ENCODE assay signal across 7 cellular contexts in genomic region chr1:224747578-224747977, GRCh38.
DNase-seq lines count a peak whose midpoint lies in the region; ATAC-seq and TF ChIP-seq lines count a peak whose summit lies in the region.

No MANE protein-coding gene starts in this region.

- H3K4me1 ChIP-seq in hepatocyte (ENCODE audit: insufficient read depth): no peaks in the 10 kb centered on the region
- H3K4me1 ChIP-seq in naive thymus-derived CD4-positive, alpha-beta T cell (ENCODE audit: control insufficient read depth in 2 of 2, insufficient read depth in 2 of 2, low read length in 2 of 2): no peaks in the 10 kb centered on the region

- intact Hi-C loops in naive thymus-derived CD4-positive, alpha-beta T cell (cut with micrococcal nuclease): no loop called here

- no peak for TF ChIP-seq CTCF in hepatocyte (IDR thresholded peaks at IDR 0.05; ENCODE audit: poor library complexity)

- peaks cover 6 to 19% (median 9%) of the 10 kb centered on the region in 5 donors for H3K27me3 Mint-ChIP-seq in naive thymus-derived CD4-positive, alpha-beta T cell

- no peaks in the 10 kb centered on the region for H3K36me3 ChIP-seq in hepatocyte (replicated peaks; ENCODE audit: insufficient read depth, low read depth)
- no peaks in the 10 kb centered on the region for H3K36me3 ChIP-seq in naive thymus-derived CD4-positive, alpha-beta T cell (ENCODE audit: control insufficient read depth in 2 of 3, insufficient read depth in 3 of 3, low read length in 3 of 3)

- H3K4me3 ChIP-seq in hepatocyte: no peak overlapping the region
- H3K4me3 ChIP-seq in naive thymus-derived CD4-positive, alpha-beta T cell (ENCODE audit: low read length): no peak overlapping the region

- no peaks in the 10 kb centered on the region for H3K36me3 Mint-ChIP-seq in naive thymus-derived CD4-positive, alpha-beta T cell

- peaks cover 0 to 3% (median 0%) of the 10 kb centered on the region in 11 donors for H3K9me3 Mint-ChIP-seq in naive thymus-derived CD4-positive, alpha-beta T cell

- H3K27me3 ChIP-seq in hepatocyte: no peaks in the 10 kb centered on the region
- no peaks in the 10 kb centered on the region for H3K27me3 ChIP-seq in naive thymus-derived CD4-positive, alpha-beta T cell (ENCODE audit: control insufficient read depth in 2 of 2, insufficient read depth in 2 of 2, low read length in 2 of 2)

- CTCF ChIA-PET in naive thymus-derived CD4-positive, alpha-beta T cell (lab: Charles Lee): no interaction called here

- peak; percentile 74 for DNase-seq in NCI-H2171 treated with DMSO at 0.1 percent for 48 hours (lab: John Stamatoyannopoulos, UW)
- peak; percentile 13 for DNase-seq in hepatocyte (ENCODE audit: low spot score)
- DNase-seq in HuH-7 (ENCODE audit: low spot score): no peak
- DNase-seq in NCI-H1436 treated with DMSO at 0.1 percent for 48 hours (lab: John Stamatoyannopoulos, UW): no peak
- no peak for DNase-seq in naive thymus-derived CD4-positive, alpha-beta T cell

- H3K79me2 ChIP-seq in hepatocyte: no peaks in the 10 kb centered on the region

- H3K27ac ChIP-seq in hepatocyte: no peak overlapping the region
- no peak overlapping the region for H3K27ac ChIP-seq in naive thymus-derived CD4-positive, alpha-beta T cell (ENCODE audit: low read depth, low read length)

- POLR2A ChIA-PET in naive thymus-derived CD4-positive, alpha-beta T cell (lab: Charles Lee): no interaction called here

- ATAC-seq in GM18867 (IDR thresholded peaks at IDR 0.05; ENCODE audit: unreplicated experiment) (peak; percentile 67), HG02571 (IDR thresholded peaks at IDR 0.05; ENCODE audit: unreplicated experiment) (peak; percentile 67)
- ATAC-seq in naive thymus-derived CD4-positive, alpha-beta T cell: no peak

- H2AFZ ChIP-seq in hepatocyte: no peak overlapping the region

- H3K9me3 ChIP-seq in hepatocyte (ENCODE audit: low read depth): no peaks in the 10 kb centered on the region
- H3K9me3 ChIP-seq in naive thymus-derived CD4-positive, alpha-beta T cell (ENCODE audit: control insufficient read depth in 2 of 3, low read length in 3 of 3): no peaks in the 10 kb centered on the region

- no peaks in the 10 kb centered on the region for H4K20me1 ChIP-seq in hepatocyte (ENCODE audit: insufficient read depth, poor library complexity, severe bottlenecking)

- no peaks in the 10 kb centered on the region for H3K9me2 ChIP-seq in hepatocyte (replicated peaks; ENCODE audit: insufficient read depth)

- no peak overlapping the region for H3K4me2 ChIP-seq in hepatocyte

- H3K27ac Mint-ChIP-seq in naive thymus-derived CD4-positive, alpha-beta T cell: no peak overlapping the region

- no peak overlapping the region for H3K4me3 Mint-ChIP-seq in naive thymus-derived CD4-positive, alpha-beta T cell

- 75% methylated on average over 4 of the region's 4 CpGs for WGBS in hepatocyte (ENCODE audit: low lambda C conversion rate, missing lambda C conversion rate)

- H3K4me1 Mint-ChIP-seq in naive thymus-derived CD4-positive, alpha-beta T cell: peaks cover 7 to 27% (median 18%) of the 10 kb centered on the region in 7 donors

Comparison
In these comparisons a context has a peak if more than half of its experiments do, and no peak if none do; other contexts are left out.
1. DNase-seq: peak in NCI-H2171 treated with DMSO at 0.1 percent for 48 hours (single experiment) and hepatocyte (single experiment); none in HuH-7 (single experiment), NCI-H1436 treated with DMSO at 0.1 percent for 48 hours (single experiment) and naive thymus-derived CD4-positive, alpha-beta T cell (0 of 9).